In genomic region chr19:55283548-55284393, GRCh38 we compare ENCODE assay signal across 8 cellular contexts. TPM values are rescaled to one million over a fixed set of nuclear protein-coding genes. Genes with fewer than 3 reads are reported as not detected.
DNase-seq lines count a peak whose midpoint lies in the region; ATAC-seq and TF ChIP-seq lines count a peak whose summit lies in the region.

Gene BRSK1 (plus strand): TSS chr19:55283997. CDS start chr19:55284443, 446 bp downstream.

- peaks cover 15% of the 10 kb centered on the region for H3K36me3 ChIP-seq in endodermal cell (ENCODE audit: control insufficient read depth, insufficient read depth, low read length)

- H3K4me1 Mint-ChIP-seq in activated CD4-positive, alpha-beta memory T cell treated with anti-CD3 and anti-CD28 coated beads, Interleukin-2, amount 10 ng/mL, durations not matched to agents 7 days and 5 days = peaks cover 31% of the 10 kb centered on the region
- H3K4me1 Mint-ChIP-seq in endodermal cell (peaks cover 9% of the 10 kb centered on the region), nephron (peaks cover 21% of the 10 kb centered on the region), type B pancreatic cell (ENCODE audit: unreplicated experiment) (peaks cover 18% of the 10 kb centered on the region)

- peak within 1 kb of the TSS; percentile 76 for H3K27ac ChIP-seq in endodermal cell (ENCODE audit: low read depth, low read length)

- CTCF ChIA-PET in activated CD4-positive, alpha-beta memory T cell treated with anti-CD3 and anti-CD28 coated beads, Interleukin-2, amount 10 ng/mL, durations not matched to agents 7 days and 5 days (lab: Charles Lee) = interaction anchor here (1.0 to 2.1 kb wide), 2 partner anchors 8 to 18 kb away, joined by 7 to 13 read pairs; no protein-coding TSS in a partner anchor

- peaks cover 10% of the 10 kb centered on the region for H3K27me3 Mint-ChIP-seq in activated CD4-positive, alpha-beta memory T cell treated with anti-CD3 and anti-CD28 coated beads, Interleukin-2, amount 10 ng/mL, durations not matched to agents 7 days and 5 days
- H3K27me3 Mint-ChIP-seq in endodermal cell (ENCODE audit: insufficient read depth) (no peaks in the 10 kb centered on the region), nephron (ENCODE audit: low read depth) (peaks cover 4% of the 10 kb centered on the region), type B pancreatic cell (no peaks in the 10 kb centered on the region)

- H3K27ac Mint-ChIP-seq in activated CD4-positive, alpha-beta memory T cell treated with anti-CD3 and anti-CD28 coated beads, Interleukin-2, amount 10 ng/mL, durations not matched to agents 7 days and 5 days = no peak within 1 kb of the TSS
- H3K27ac Mint-ChIP-seq in endodermal cell = peak within 1 kb of the TSS; percentile 87
- peak within 1 kb of the TSS; percentile 31 to 88 (median 71) for H3K27ac Mint-ChIP-seq in nephron
- peak within 1 kb of the TSS; percentile 54 for H3K27ac Mint-ChIP-seq in type B pancreatic cell

- no peak for TF ChIP-seq CTCF in endodermal cell (conservative IDR thresholded peaks at IDR 0.05)
- TF ChIP-seq CTCF in nephron (IDR thresholded peaks at IDR 0.05; ENCODE audit: unreplicated experiment in 3 of 3) = no peak
- TF ChIP-seq CTCF in type B pancreatic cell (conservative IDR thresholded peaks at IDR 0.05) = no peak

- 18 to 55% methylated on average over 5 to 14 of the region's 47 CpGs for WGBS in endodermal cell (ENCODE audit: insufficient coverage in 1 of 2, insufficient read length in 1 of 2), 2 experiments

- POLR2A ChIA-PET in activated CD4-positive, alpha-beta memory T cell treated with anti-CD3 and anti-CD28 coated beads, Interleukin-2, amount 10 ng/mL, durations not matched to agents 7 days and 5 days (lab: Charles Lee) = interaction anchor here (0.6 to 1.1 kb wide), 2 partner anchors 30 to 31 kb away, joined by 3 to 4 read pairs; no protein-coding TSS in a partner anchor

- no peaks in the 10 kb centered on the region for H3K9me3 ChIP-seq in endodermal cell (ENCODE audit: control insufficient read depth, low read length)

- peaks cover 2% of the 10 kb centered on the region for H3K4me1 ChIP-seq in endodermal cell (ENCODE audit: control insufficient read depth, insufficient read depth, low read length)

- peaks cover 4% of the 10 kb centered on the region for H3K36me3 Mint-ChIP-seq in activated CD4-positive, alpha-beta memory T cell treated with anti-CD3 and anti-CD28 coated beads, Interleukin-2, amount 10 ng/mL, durations not matched to agents 7 days and 5 days (ENCODE audit: low read depth)
- H3K36me3 Mint-ChIP-seq in endodermal cell (ENCODE audit: low read depth) = peaks cover 12% of the 10 kb centered on the region
- H3K36me3 Mint-ChIP-seq in nephron (ENCODE audit: low read depth) = no peaks in the 10 kb centered on the region
- peaks cover 4% of the 10 kb centered on the region for H3K36me3 Mint-ChIP-seq in type B pancreatic cell

- no peaks in the 10 kb centered on the region for H3K9me3 Mint-ChIP-seq in activated CD4-positive, alpha-beta memory T cell treated with anti-CD3 and anti-CD28 coated beads, Interleukin-2, amount 10 ng/mL, durations not matched to agents 7 days and 5 days
- no peaks in the 10 kb centered on the region for H3K9me3 Mint-ChIP-seq in endodermal cell
- no peaks in the 10 kb centered on the region for H3K9me3 Mint-ChIP-seq in nephron
- no peaks in the 10 kb centered on the region for H3K9me3 Mint-ChIP-seq in type B pancreatic cell

- ATAC-seq in GM21447 (IDR thresholded peaks at IDR 0.05; ENCODE audit: unreplicated experiment) (no peak), GM19035 (IDR thresholded peaks at IDR 0.05; ENCODE audit: unreplicated experiment) (no peak)

- peak within 1 kb of the TSS; percentile 47 for H3K4me3 Mint-ChIP-seq in activated CD4-positive, alpha-beta memory T cell treated with anti-CD3 and anti-CD28 coated beads, Interleukin-2, amount 10 ng/mL, durations not matched to agents 7 days and 5 days
- H3K4me3 Mint-ChIP-seq in endodermal cell (peak within 1 kb of the TSS; percentile 62), nephron (peak within 1 kb of the TSS; percentile 82 to 83 (median 83)), type B pancreatic cell (peak within 1 kb of the TSS; percentile 83)

- peak within 1 kb of the TSS; percentile 60 for H3K9ac ChIP-seq in endodermal cell (ENCODE audit: extremely low read depth, low read length, poor library complexity, severe bottlenecking)

- H3K4me3 ChIP-seq in endodermal cell (ENCODE audit: low read length) = peak within 1 kb of the TSS; percentile 77

- peak; percentile 12 for DNase-seq in COLO668 (lab: John Stamatoyannopoulos, UW; ENCODE audit: unreplicated experiment)
- DNase-seq in NCI-H187 treated with DMSO at 0.1 percent for 48 hours (lab: John Stamatoyannopoulos, UW) = peak; percentile 21
- DNase-seq in activated CD4-positive, alpha-beta memory T cell treated with anti-CD3 and anti-CD28 coated beads, Interleukin-2, amount 10 ng/mL, durations not matched to agents 7 days and 5 days = peak; percentile 52
- peak; percentile 95 for DNase-seq in endodermal cell
- DNase-seq in type B pancreatic cell (ENCODE audit: extremely low spot score, unreplicated experiment) = no peak

- no peaks in the 10 kb centered on the region for H3K27me3 ChIP-seq in endodermal cell (ENCODE audit: control insufficient read depth, insufficient read depth, low read length, poor library complexity, severe bottlenecking)

RNA-seq across cellular contexts. Expression of gene BRSK1, which starts in this region (rescaled TPM):
- 1 to 10 TPM; 5.6 to 5.7 TPM for total RNA-seq in activated CD4-positive, alpha-beta memory T cell treated with anti-CD3 and anti-CD28 coated beads, Interleukin-2, amount 10 ng/mL, durations not matched to agents 7 days and 5 days
- 10 to 100 TPM; 75.9 to 91.4 TPM for total RNA-seq in endodermal cell
- 53.5 TPM for polyA plus RNA-seq in endodermal cell (2013, experiment 1 of 2)
- polyA plus RNA-seq in endodermal cell (2013, experiment 2 of 2) = 51.8 TPM
- 9.8 and 32.3 TPM in 2 replicates for total RNA-seq in type B pancreatic cell (ENCODE audit: low replicate concordance)
